Comparison of ENCODE assay signal across 11 cellular contexts in genomic region chr4:84673475-84674230, GRCh38.
A peak's percentile ranks its signal among the peaks of the same experiment; 100 is the strongest.
DNase-seq lines count a peak whose midpoint lies in the region; ATAC-seq and TF ChIP-seq lines count a peak whose summit lies in the region.
"Had no signal": no experiment of that assay in that cellular context is flagged by ENCODE, and none has a peak within 500 bp of the region (broad histone marks: within the 10 kb centered on the region; RNA-seq: fewer than 3 reads in every experiment).

No MANE protein-coding gene starts in this region.

- peak overlapping the region; percentile 17; the same call in 1 of the 2 replicates for H3K27ac ChIP-seq in SJSA1

- CTCF ChIA-PET in activated CD4-positive, alpha-beta T cell treated with anti-CD3 and anti-CD28 coated beads for 36 hours (lab: Charles Lee), result no interaction called here

- no peak for TF ChIP-seq CTCF in fibroblast of pulmonary artery (IDR thresholded peaks at IDR 0.05; ENCODE audit: low read length, missing control alignments)

- ATAC-seq in activated T-cell treated with anti-CD3 and anti-CD28 coated beads, Interleukin-2, amount 50 U/mL, for 72 hours (replicated peaks in 1 of 2), result no peak
- ATAC-seq in activated CD4-positive, alpha-beta T cell treated with anti-CD3 and anti-CD28 coated beads for 36 hours, result no peak
- no peak for ATAC-seq in HG02885 (IDR thresholded peaks at IDR 0.05; ENCODE audit: poor library complexity, unreplicated experiment)
- ATAC-seq: activated naive CD8-positive, alpha-beta T cell treated with anti-CD3 and anti-CD28 coated beads, Interleukin-2, amount 50 U/mL, for 24 hours had no signal

- no peak overlapping the region for H3K27ac Mint-ChIP-seq in activated T-cell treated with anti-CD3 and anti-CD28 coated beads, Interleukin-2, amount 50 U/mL, for 72 hours
- no peak overlapping the region for H3K27ac Mint-ChIP-seq in activated CD4-positive, alpha-beta T cell treated with anti-CD3 and anti-CD28 coated beads for 36 hours
- H3K27ac Mint-ChIP-seq: activated naive CD8-positive, alpha-beta T cell treated with anti-CD3 and anti-CD28 coated beads, Interleukin-2, amount 50 U/mL, for 24 hours; T-helper 1 cell treated with Interleukin-12 subunit alpha and Interleukin-12 subunit beta and Interleukin-4 antibody, amounts not matched to agents 30 μg/mL and 1 μg/mL, for 36 hours had no signal

- DNase-seq in GM04503 (ENCODE audit: low read depth), result peak; percentile 53
- peak in 1 of 2 experiments; percentile 62 for DNase-seq in SJSA1 (ENCODE audit: low read depth in 1 of 2, low spot score in 2 of 2)
- peak; percentile 90 for DNase-seq in fibroblast of pulmonary artery (ENCODE audit: low read depth)
- DNase-seq in skeletal muscle cell (ENCODE audit: low read depth), result peak; percentile 69
- no peak for DNase-seq in activated T-cell treated with anti-CD3 and anti-CD28 coated beads, Interleukin-2, amount 50 U/mL, for 72 hours
- DNase-seq in activated CD4-positive, alpha-beta T cell treated with anti-CD3 and anti-CD28 coated beads for 36 hours, result no peak
- no peak for DNase-seq in occipital lobe (lab: John Stamatoyannopoulos, UW)
- DNase-seq: activated naive CD8-positive, alpha-beta T cell treated with anti-CD3 and anti-CD28 coated beads, Interleukin-2, amount 50 U/mL, for 24 hours; NCI-H2081 treated with DMSO at 0.1 percent for 48 hours had no signal

- H3K4me1 ChIP-seq in SJSA1 (replicated peaks), result peaks cover 15% of the 10 kb centered on the region

- no peaks in the 10 kb centered on the region for H3K9me3 ChIP-seq in SJSA1 (replicated peaks)

- intact Hi-C loops in activated CD4-positive, alpha-beta T cell treated with anti-CD3 and anti-CD28 coated beads for 36 hours (cut with DNase I, micrococcal nuclease), result no loop called here

- H3K4me1 Mint-ChIP-seq in activated T-cell treated with anti-CD3 and anti-CD28 coated beads, Interleukin-2, amount 50 U/mL, for 72 hours (ENCODE audit: low read depth), result no peaks in the 10 kb centered on the region
- H3K4me1 Mint-ChIP-seq in activated CD4-positive, alpha-beta T cell treated with anti-CD3 and anti-CD28 coated beads for 36 hours, result no peaks in the 10 kb centered on the region
- H3K4me1 Mint-ChIP-seq: activated naive CD8-positive, alpha-beta T cell treated with anti-CD3 and anti-CD28 coated beads, Interleukin-2, amount 50 U/mL, for 24 hours had no signal

- H3K9me3 Mint-ChIP-seq in activated T-cell treated with anti-CD3 and anti-CD28 coated beads, Interleukin-2, amount 50 U/mL, for 72 hours, result no peaks in the 10 kb centered on the region
- H3K9me3 Mint-ChIP-seq in activated CD4-positive, alpha-beta T cell treated with anti-CD3 and anti-CD28 coated beads for 36 hours (ENCODE audit: low read depth), result no peaks in the 10 kb centered on the region
- H3K9me3 Mint-ChIP-seq: activated naive CD8-positive, alpha-beta T cell treated with anti-CD3 and anti-CD28 coated beads, Interleukin-2, amount 50 U/mL, for 24 hours; T-helper 1 cell treated with Interleukin-12 subunit alpha and Interleukin-12 subunit beta and Interleukin-4 antibody, amounts not matched to agents 30 μg/mL and 1 μg/mL, for 36 hours had no signal

- no peak overlapping the region for H3K4me3 Mint-ChIP-seq in activated T-cell treated with anti-CD3 and anti-CD28 coated beads, Interleukin-2, amount 50 U/mL, for 72 hours
- no peak overlapping the region for H3K4me3 Mint-ChIP-seq in activated CD4-positive, alpha-beta T cell treated with anti-CD3 and anti-CD28 coated beads for 36 hours
- H3K4me3 Mint-ChIP-seq: activated naive CD8-positive, alpha-beta T cell treated with anti-CD3 and anti-CD28 coated beads, Interleukin-2, amount 50 U/mL, for 24 hours; T-helper 1 cell treated with Interleukin-12 subunit alpha and Interleukin-12 subunit beta and Interleukin-4 antibody, amounts not matched to agents 30 μg/mL and 1 μg/mL, for 36 hours had no signal

- H3K27me3 Mint-ChIP-seq in activated T-cell treated with anti-CD3 and anti-CD28 coated beads, Interleukin-2, amount 50 U/mL, for 72 hours (ENCODE audit: low read depth), result no peaks in the 10 kb centered on the region
- no peaks in the 10 kb centered on the region for H3K27me3 Mint-ChIP-seq in activated CD4-positive, alpha-beta T cell treated with anti-CD3 and anti-CD28 coated beads for 36 hours
- H3K27me3 Mint-ChIP-seq: activated naive CD8-positive, alpha-beta T cell treated with anti-CD3 and anti-CD28 coated beads, Interleukin-2, amount 50 U/mL, for 24 hours had no signal

- H3K36me3 ChIP-seq in SJSA1, result peaks cover 67% of the 10 kb centered on the region

- no peaks in the 10 kb centered on the region for H3K36me3 Mint-ChIP-seq in activated T-cell treated with anti-CD3 and anti-CD28 coated beads, Interleukin-2, amount 50 U/mL, for 72 hours (ENCODE audit: insufficient read depth in 2 of 2)
- H3K36me3 Mint-ChIP-seq in activated CD4-positive, alpha-beta T cell treated with anti-CD3 and anti-CD28 coated beads for 36 hours (ENCODE audit: low read depth), result no peaks in the 10 kb centered on the region

- POLR2A ChIA-PET in activated CD4-positive, alpha-beta T cell treated with anti-CD3 and anti-CD28 coated beads for 36 hours (lab: Charles Lee), result no interaction called here

- H3K4me3 ChIP-seq in SJSA1 (no peak overlapping the region), fibroblast of pulmonary artery (replicated peaks; ENCODE audit: low read depth, low read length) (no peak overlapping the region), skeletal muscle cell (ENCODE audit: low read depth, low read length) (no peak overlapping the region)

- H3K27me3 ChIP-seq in SJSA1 (replicated peaks), result no peaks in the 10 kb centered on the region

Comparison
In these comparisons a context has a peak if more than half of its experiments do, and no peak if none do; other contexts are left out.
1. DNase-seq: peak in GM04503 (single experiment), fibroblast of pulmonary artery (single experiment) and skeletal muscle cell (single experiment); none in activated T-cell treated with anti-CD3 and anti-CD28 coated beads, Interleukin-2, amount 50 U/mL, for 72 hours (0 of 2), activated CD4-positive, alpha-beta T cell treated with anti-CD3 and anti-CD28 coated beads for 36 hours (single experiment) and occipital lobe (single experiment).